Comparison of ENCODE assay signal across 1 cellular context in the genomic region with DNA sequence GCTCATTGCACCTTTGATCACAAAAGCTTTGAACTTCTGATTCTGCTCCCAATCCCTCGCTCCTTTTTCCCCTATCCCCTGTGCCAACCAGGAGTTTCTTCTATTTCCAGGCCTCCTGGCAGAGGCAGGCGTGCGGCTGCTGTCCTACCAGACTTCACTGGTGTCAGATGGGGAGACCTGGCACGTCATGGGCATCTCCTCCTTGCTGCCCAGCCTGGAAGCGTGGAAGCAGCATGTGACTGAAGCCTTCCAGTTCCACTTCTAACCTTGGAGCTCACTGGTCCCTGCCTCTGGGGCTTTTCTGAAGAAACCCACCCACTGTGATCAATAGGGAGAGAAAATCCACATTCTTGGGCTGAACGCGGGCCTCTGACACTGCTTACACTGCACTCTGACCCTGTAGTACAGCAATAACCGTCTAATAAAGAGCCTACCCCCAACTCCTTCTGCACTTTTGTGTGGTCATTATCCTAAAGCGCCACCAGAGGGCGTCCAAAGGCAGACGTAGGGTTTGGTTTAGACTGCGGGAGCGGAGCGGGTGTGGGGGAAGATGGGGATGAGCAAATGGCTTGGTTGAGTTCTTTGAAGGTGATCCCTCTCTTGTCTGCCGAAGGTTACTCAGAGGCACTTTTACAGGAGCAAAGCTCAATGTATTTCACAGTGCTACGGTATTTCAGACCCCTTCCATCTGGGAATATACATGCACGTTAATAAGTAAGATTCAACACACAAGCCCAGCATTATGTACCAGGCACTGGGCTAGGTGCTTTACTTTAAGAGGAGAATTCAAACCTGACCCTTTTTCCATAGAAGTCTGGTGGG.
TF ChIP-seq lines count a peak whose summit lies in the region.

No MANE protein-coding gene starts in this region.

TF ChIP-seq in HepG2, 621 proteins besides CTCF, POLR2A, EP300 and RAD21 (continued from another document and continues in another):
- TF ChIP-seq, protein P1, sequence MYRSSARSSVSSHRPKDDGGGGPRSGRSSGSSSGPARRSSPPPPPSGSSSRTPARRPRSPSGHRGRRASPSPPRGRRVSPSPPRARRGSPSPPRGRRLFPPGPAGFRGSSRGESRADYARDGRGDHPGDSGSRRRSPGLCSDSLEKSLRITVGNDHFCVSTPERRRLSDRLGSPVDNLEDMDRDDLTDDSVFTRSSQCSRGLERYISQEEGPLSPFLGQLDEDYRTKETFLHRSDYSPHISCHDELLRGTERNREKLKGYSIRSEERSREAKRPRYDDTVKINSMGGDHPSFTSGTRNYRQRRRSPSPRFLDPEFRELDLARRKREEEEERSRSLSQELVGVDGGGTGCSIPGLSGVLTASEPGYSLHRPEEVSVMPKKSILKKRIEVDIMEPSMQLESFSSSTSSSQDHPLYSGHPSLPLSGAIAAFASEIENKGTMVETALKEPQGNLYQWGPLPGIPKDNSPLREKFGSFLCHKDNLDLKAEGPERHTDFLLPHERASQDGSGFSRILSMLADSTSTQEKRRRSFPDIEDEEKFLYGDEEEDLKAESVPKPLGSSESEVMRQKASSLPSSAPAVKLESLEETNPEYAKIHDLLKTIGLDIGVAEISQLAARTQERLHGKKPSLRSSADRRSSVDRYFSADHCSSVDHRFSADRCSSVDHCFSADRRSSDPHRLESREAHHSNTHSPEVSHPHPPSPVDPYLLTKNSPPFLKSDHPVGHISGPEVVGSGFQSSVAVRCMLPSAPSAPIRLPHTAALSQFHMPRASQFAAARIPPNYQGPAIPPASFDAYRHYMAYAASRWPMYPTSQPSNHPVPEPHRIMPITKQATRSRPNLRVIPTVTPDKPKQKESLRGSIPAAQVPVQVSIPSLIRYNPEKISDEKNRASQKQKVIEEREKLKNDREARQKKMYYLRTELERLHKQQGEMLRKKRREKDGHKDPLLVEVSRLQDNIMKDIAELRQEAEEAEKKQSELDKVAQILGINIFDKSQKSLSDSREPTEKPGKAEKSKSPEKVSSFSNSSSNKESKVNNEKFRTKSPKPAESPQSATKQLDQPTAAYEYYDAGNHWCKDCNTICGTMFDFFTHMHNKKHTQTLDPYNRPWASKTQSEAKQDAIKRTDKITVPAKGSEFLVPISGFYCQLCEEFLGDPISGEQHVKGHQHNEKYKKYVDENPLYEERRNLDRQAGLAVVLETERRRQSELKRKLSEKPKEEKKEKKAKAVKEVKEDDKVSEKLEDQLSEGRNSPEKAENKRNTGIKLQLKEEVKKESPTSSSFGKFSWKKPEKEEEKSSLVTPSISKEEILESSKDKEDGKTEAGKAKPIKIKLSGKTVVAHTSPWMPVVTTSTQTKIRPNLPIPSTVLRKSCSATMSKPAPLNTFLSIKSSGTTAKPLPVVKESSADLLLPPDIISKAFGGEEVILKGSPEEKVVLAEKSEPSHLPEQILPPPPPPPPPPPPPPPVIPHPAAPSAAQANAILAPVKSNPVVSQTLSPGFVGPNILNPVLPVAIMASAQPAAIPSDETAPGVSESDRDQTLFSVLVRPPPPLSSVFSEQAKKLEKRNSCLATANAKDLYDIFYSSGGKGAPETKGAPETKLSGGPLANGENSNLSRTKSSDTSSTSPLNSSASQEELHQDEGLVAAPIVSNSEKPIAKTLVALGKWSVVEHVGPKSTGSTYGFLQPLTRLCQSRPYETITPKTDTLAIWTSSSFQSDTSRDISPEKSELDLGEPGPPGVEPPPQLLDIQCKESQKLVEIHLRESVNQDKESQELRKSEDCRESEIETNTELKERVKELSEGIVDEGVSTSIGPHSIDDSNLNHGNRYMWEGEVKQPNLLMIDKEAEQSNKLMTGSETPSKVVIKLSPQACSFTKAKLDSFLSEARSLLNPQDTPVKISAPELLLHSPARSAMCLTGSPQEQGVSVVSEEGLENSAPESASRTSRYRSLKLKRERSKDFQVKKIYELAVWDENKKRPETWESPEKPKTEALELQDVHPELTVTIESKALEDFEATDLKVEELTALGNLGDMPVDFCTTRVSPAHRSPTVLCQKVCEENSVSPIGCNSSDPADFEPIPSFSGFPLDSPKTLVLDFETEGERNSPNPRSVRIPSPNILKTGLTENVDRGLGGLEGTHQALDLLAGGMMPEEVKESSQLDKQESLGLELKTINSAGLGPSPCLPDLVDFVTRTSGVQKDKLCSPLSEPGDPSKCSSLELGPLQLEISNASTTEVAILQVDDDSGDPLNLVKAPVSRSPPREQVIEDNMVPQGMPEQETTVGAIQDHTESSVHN (CRISPR knock-in tag; IDR thresholded peaks at IDR 0.05) = no peak
- no peak for TF ChIP-seq SMAD3 (CRISPR knock-in tag; IDR thresholded peaks at IDR 0.05)
- TF ChIP-seq GABPB1 (CRISPR knock-in tag; IDR thresholded peaks at IDR 0.05) = 0 out of 2 replicates have a peak, but pooled peaks have one; percentile 2
- no peak for TF ChIP-seq RELA (CRISPR knock-in tag; IDR thresholded peaks at IDR 0.05)
- no peak for TF ChIP-seq ZNF451 (CRISPR knock-in tag; IDR thresholded peaks at IDR 0.05)
- TF ChIP-seq, protein P2, sequence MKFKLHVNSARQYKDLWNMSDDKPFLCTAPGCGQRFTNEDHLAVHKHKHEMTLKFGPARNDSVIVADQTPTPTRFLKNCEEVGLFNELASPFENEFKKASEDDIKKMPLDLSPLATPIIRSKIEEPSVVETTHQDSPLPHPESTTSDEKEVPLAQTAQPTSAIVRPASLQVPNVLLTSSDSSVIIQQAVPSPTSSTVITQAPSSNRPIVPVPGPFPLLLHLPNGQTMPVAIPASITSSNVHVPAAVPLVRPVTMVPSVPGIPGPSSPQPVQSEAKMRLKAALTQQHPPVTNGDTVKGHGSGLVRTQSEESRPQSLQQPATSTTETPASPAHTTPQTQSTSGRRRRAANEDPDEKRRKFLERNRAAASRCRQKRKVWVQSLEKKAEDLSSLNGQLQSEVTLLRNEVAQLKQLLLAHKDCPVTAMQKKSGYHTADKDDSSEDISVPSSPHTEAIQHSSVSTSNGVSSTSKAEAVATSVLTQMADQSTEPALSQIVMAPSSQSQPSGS (CRISPR knock-in tag; IDR thresholded peaks at IDR 0.05) = no peak
- no peak for TF ChIP-seq IRX3 (CRISPR knock-in tag; IDR thresholded peaks at IDR 0.05; ENCODE audit: borderline replicate concordance, low read depth)
- no peak for TF ChIP-seq ZNF572 (CRISPR knock-in tag; IDR thresholded peaks at IDR 0.05)
- no peak for TF ChIP-seq SRSF9 (IDR thresholded peaks at IDR 0.05; ENCODE audit: borderline replicate concordance, insufficient read depth, low read depth, low read length, poor library complexity, severe bottlenecking)
- TF ChIP-seq ZC3H13 (CRISPR knock-in tag; IDR thresholded peaks at IDR 0.05) = no peak
- TF ChIP-seq EZH2 (conservative IDR thresholded peaks at IDR 0.05; ENCODE audit: low read depth, low read length) = no peak
- TF ChIP-seq, protein P3, sequence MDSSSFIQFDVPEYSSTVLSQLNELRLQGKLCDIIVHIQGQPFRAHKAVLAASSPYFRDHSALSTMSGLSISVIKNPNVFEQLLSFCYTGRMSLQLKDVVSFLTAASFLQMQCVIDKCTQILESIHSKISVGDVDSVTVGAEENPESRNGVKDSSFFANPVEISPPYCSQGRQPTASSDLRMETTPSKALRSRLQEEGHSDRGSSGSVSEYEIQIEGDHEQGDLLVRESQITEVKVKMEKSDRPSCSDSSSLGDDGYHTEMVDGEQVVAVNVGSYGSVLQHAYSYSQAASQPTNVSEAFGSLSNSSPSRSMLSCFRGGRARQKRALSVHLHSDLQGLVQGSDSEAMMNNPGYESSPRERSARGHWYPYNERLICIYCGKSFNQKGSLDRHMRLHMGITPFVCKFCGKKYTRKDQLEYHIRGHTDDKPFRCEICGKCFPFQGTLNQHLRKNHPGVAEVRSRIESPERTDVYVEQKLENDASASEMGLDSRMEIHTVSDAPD (CRISPR knock-in tag; IDR thresholded peaks at IDR 0.05) = no peak
- peak; percentile 22; the same call in 1 of the 2 replicates for TF ChIP-seq KLF6 (CRISPR knock-in tag; IDR thresholded peaks at IDR 0.05)
- peak; percentile 67 for TF ChIP-seq POLR2G (IDR thresholded peaks at IDR 0.05; ENCODE audit: low read depth, low read length)
- TF ChIP-seq EED (CRISPR knock-in tag; IDR thresholded peaks at IDR 0.05) = no peak
- TF ChIP-seq, protein P4, sequence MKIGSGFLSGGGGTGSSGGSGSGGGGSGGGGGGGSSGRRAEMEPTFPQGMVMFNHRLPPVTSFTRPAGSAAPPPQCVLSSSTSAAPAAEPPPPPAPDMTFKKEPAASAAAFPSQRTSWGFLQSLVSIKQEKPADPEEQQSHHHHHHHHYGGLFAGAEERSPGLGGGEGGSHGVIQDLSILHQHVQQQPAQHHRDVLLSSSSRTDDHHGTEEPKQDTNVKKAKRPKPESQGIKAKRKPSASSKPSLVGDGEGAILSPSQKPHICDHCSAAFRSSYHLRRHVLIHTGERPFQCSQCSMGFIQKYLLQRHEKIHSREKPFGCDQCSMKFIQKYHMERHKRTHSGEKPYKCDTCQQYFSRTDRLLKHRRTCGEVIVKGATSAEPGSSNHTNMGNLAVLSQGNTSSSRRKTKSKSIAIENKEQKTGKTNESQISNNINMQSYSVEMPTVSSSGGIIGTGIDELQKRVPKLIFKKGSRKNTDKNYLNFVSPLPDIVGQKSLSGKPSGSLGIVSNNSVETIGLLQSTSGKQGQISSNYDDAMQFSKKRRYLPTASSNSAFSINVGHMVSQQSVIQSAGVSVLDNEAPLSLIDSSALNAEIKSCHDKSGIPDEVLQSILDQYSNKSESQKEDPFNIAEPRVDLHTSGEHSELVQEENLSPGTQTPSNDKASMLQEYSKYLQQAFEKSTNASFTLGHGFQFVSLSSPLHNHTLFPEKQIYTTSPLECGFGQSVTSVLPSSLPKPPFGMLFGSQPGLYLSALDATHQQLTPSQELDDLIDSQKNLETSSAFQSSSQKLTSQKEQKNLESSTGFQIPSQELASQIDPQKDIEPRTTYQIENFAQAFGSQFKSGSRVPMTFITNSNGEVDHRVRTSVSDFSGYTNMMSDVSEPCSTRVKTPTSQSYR (CRISPR knock-in tag; IDR thresholded peaks at IDR 0.05; ENCODE audit: borderline replicate concordance) = no peak
- TF ChIP-seq ZNF777 (CRISPR knock-in tag; IDR thresholded peaks at IDR 0.05) = peak; percentile 55
- 0 out of 2 replicates have a peak, but pooled peaks have one; percentile 40 for TF ChIP-seq DNMT1 (CRISPR knock-in tag; IDR thresholded peaks at IDR 0.05)
- no peak for TF ChIP-seq KDM6A (CRISPR knock-in tag; IDR thresholded peaks at IDR 0.05; ENCODE audit: low read depth)
- TF ChIP-seq, protein P5, sequence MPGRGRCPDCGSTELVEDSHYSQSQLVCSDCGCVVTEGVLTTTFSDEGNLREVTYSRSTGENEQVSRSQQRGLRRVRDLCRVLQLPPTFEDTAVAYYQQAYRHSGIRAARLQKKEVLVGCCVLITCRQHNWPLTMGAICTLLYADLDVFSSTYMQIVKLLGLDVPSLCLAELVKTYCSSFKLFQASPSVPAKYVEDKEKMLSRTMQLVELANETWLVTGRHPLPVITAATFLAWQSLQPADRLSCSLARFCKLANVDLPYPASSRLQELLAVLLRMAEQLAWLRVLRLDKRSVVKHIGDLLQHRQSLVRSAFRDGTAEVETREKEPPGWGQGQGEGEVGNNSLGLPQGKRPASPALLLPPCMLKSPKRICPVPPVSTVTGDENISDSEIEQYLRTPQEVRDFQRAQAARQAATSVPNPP (CRISPR knock-in tag; IDR thresholded peaks at IDR 0.05) = no peak
- TF ChIP-seq ZFY (CRISPR knock-in tag; IDR thresholded peaks at IDR 0.05) = no peak
- TF ChIP-seq IKZF1 (IDR thresholded peaks at IDR 0.05) = no peak
- no peak for TF ChIP-seq ZNF703 (CRISPR knock-in tag; IDR thresholded peaks at IDR 0.05; ENCODE audit: borderline replicate concordance)
- TF ChIP-seq NFIB (CRISPR knock-in tag; IDR thresholded peaks at IDR 0.05; ENCODE audit: borderline replicate concordance) = no peak
- no peak; the same call in 1 of the 2 replicates for TF ChIP-seq KDM5B (CRISPR knock-in tag; IDR thresholded peaks at IDR 0.05; ENCODE audit: borderline replicate concordance)
- TF ChIP-seq CEBPG (CRISPR knock-in tag; IDR thresholded peaks at IDR 0.05) = 0 out of 2 replicates have a peak, but pooled peaks have one; percentile 4
- TF ChIP-seq, protein P6, sequence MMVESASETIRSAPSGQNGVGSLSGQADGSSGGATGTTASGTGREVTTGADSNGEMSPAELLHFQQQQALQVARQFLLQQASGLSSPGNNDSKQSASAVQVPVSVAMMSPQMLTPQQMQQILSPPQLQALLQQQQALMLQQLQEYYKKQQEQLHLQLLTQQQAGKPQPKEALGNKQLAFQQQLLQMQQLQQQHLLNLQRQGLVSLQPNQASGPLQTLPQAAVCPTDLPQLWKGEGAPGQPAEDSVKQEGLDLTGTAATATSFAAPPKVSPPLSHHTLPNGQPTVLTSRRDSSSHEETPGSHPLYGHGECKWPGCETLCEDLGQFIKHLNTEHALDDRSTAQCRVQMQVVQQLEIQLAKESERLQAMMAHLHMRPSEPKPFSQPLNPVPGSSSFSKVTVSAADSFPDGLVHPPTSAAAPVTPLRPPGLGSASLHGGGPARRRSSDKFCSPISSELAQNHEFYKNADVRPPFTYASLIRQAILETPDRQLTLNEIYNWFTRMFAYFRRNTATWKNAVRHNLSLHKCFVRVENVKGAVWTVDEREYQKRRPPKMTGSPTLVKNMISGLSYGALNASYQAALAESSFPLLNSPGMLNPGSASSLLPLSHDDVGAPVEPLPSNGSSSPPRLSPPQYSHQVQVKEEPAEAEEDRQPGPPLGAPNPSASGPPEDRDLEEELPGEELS (CRISPR knock-in tag; IDR thresholded peaks at IDR 0.05) = no peak
- TF ChIP-seq KLF12 (CRISPR knock-in tag; IDR thresholded peaks at IDR 0.05; ENCODE audit: borderline replicate concordance) = peak; percentile 48; the same call in 1 of the 2 replicates
- TF ChIP-seq SIX4 (CRISPR knock-in tag; IDR thresholded peaks at IDR 0.05) = no peak
- TF ChIP-seq, protein P7, sequence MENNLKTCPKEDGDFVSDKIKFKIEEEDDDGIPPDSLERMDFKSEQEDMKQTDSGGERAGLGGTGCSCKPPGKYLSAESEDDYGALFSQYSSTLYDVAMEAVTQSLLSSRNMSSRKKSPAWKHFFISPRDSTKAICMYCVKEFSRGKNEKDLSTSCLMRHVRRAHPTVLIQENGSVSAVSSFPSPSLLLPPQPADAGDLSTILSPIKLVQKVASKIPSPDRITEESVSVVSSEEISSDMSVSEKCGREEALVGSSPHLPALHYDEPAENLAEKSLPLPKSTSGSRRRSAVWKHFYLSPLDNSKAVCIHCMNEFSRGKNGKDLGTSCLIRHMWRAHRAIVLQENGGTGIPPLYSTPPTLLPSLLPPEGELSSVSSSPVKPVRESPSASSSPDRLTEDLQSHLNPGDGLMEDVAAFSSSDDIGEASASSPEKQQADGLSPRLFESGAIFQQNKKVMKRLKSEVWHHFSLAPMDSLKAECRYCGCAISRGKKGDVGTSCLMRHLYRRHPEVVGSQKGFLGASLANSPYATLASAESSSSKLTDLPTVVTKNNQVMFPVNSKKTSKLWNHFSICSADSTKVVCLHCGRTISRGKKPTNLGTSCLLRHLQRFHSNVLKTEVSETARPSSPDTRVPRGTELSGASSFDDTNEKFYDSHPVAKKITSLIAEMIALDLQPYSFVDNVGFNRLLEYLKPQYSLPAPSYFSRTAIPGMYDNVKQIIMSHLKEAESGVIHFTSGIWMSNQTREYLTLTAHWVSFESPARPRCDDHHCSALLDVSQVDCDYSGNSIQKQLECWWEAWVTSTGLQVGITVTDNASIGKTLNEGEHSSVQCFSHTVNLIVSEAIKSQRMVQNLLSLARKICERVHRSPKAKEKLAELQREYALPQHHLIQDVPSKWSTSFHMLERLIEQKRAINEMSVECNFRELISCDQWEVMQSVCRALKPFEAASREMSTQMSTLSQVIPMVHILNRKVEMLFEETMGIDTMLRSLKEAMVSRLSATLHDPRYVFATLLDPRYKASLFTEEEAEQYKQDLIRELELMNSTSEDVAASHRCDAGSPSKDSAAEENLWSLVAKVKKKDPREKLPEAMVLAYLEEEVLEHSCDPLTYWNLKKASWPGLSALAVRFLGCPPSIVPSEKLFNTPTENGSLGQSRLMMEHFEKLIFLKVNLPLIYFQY (CRISPR knock-in tag; IDR thresholded peaks at IDR 0.05; ENCODE audit: borderline replicate concordance) = 0 out of 2 replicates have a peak, but pooled peaks have one; percentile 54
- TF ChIP-seq SRF (IDR thresholded peaks at IDR 0.05; ENCODE audit: low read depth, low read length) = no peak
- TF ChIP-seq SCMH1 (CRISPR knock-in tag; IDR thresholded peaks at IDR 0.05; ENCODE audit: borderline replicate concordance) = no peak
- TF ChIP-seq HMGA1 (CRISPR knock-in tag; conservative IDR thresholded peaks at IDR 0.05) = no peak
- no peak for TF ChIP-seq KLF15 (CRISPR knock-in tag; IDR thresholded peaks at IDR 0.05; ENCODE audit: borderline replicate concordance)
